ENCODE assay signal across 1 cellular context in the genomic region with DNA sequence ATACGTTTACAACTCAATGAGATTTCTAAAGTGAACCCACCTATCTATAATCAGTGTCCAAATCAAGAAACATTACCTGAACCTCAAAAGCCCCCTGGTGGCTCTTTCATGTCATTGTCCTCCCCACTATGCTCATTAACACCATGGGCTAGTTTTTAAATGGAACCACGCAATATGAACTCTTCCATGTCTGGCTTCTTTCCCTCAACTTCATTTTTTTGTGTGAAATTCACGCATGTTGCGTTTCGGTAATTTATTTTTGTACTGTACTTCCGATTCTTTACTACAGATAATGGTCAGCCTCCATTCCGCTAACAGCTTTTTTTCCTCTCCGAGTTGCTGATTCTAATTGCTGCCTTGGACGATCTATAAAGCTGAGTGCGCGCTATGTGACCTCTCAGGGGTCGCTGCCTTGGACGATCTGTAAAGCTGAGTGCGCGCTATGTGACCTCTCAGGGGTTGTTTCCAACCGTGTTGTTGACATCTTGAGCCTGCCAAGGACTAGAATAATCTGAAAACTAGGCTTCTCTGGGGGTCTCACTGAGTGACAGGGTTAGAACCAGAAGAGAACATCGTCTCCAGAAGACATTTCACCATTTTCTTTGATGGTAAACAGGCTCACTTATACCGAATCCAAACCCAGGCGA.
TF ChIP-seq lines count a peak whose summit lies in the region.

No MANE protein-coding gene starts in this region.

TF ChIP-seq in GM23338, 12 proteins besides CTCF, POLR2A, EP300 and RAD21 (continued from another document):
- TF ChIP-seq, protein P1, sequence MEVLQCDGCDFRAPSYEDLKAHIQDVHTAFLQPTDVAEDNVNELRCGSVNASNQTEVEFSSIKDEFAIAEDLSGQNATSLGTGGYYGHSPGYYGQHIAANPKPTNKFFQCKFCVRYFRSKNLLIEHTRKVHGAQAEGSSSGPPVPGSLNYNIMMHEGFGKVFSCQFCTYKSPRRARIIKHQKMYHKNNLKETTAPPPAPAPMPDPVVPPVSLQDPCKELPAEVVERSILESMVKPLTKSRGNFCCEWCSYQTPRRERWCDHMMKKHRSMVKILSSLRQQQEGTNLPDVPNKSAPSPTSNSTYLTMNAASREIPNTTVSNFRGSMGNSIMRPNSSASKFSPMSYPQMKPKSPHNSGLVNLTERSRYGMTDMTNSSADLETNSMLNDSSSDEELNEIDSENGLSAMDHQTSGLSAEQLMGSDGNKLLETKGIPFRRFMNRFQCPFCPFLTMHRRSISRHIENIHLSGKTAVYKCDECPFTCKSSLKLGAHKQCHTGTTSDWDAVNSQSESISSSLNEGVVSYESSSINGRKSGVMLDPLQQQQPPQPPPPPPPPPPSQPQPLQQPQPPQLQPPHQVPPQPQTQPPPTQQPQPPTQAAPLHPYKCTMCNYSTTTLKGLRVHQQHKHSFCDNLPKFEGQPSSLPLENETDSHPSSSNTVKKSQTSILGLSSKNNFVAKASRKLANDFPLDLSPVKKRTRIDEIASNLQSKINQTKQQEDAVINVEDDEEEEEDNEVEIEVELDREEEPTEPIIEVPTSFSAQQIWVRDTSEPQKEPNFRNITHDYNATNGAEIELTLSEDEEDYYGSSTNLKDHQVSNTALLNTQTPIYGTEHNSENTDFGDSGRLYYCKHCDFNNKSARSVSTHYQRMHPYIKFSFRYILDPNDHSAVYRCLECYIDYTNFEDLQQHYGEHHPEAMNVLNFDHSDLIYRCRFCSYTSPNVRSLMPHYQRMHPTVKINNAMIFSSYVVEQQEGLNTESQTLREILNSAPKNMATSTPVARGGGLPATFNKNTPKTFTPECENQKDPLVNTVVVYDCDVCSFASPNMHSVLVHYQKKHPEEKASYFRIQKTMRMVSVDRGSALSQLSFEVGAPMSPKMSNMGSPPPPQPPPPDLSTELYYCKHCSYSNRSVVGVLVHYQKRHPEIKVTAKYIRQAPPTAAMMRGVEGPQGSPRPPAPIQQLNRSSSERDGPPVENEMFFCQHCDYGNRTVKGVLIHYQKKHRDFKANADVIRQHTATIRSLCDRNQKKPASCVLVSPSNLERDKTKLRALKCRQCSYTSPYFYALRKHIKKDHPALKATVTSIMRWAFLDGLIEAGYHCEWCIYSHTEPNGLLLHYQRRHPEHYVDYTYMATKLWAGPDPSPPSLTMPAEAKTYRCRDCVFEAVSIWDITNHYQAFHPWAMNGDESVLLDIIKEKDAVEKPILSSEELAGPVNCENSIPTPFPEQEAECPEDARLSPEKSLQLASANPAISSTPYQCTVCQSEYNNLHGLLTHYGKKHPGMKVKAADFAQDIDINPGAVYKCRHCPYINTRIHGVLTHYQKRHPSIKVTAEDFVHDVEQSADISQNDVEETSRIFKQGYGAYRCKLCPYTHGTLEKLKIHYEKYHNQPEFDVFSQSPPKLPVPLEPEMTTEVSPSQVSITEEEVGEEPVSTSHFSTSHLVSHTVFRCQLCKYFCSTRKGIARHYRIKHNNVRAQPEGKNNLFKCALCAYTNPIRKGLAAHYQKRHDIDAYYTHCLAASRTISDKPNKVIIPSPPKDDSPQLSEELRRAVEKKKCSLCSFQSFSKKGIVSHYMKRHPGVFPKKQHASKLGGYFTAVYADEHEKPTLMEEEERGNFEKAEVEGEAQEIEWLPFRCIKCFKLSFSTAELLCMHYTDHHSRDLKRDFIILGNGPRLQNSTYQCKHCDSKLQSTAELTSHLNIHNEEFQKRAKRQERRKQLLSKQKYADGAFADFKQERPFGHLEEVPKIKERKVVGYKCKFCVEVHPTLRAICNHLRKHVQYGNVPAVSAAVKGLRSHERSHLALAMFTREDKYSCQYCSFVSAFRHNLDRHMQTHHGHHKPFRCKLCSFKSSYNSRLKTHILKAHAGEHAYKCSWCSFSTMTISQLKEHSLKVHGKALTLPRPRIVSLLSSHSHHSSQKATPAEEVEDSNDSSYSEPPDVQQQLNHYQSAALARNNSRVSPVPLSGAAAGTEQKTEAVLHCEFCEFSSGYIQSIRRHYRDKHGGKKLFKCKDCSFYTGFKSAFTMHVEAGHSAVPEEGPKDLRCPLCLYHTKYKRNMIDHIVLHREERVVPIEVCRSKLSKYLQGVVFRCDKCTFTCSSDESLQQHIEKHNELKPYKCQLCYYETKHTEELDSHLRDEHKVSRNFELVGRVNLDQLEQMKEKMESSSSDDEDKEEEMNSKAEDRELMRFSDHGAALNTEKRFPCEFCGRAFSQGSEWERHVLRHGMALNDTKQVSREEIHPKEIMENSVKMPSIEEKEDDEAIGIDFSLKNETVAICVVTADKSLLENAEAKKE (CRISPR knock-in tag; IDR thresholded peaks at IDR 0.05): no peak
- TF ChIP-seq REST (IDR thresholded peaks at IDR 0.05; ENCODE audit: unreplicated experiment) (no peak), ZNF114 (CRISPR knock-in tag; IDR thresholded peaks at IDR 0.05) (no peak)
